ENCODE assay signal across 30 cellular contexts in genomic region chr6:90483956-90484355, GRCh38.
"Had no signal": no experiment of that assay in that cellular context is flagged by ENCODE, and none has a peak within 500 bp of the region (broad histone marks: within the 10 kb centered on the region; RNA-seq: fewer than 3 reads in every experiment).

No MANE protein-coding gene starts in this region.

- H3K4me3 ChIP-seq: adrenal gland, body of pancreas, esophagus squamous epithelium, gastroesophageal sphincter had no signal

- H3K9me3 ChIP-seq: adrenal gland, body of pancreas, esophagus squamous epithelium, gastroesophageal sphincter had no signal

- H3K27me3 ChIP-seq: adrenal gland, body of pancreas, esophagus squamous epithelium, gastroesophageal sphincter had no signal

- ATAC-seq: activated CD4-positive, CD25-positive, alpha-beta regulatory T cell treated with anti-CD3 and anti-CD28 coated beads, Interleukin-2, amount 50 U/mL, for 24 hours; activated CD8-positive, alpha-beta T cell treated with anti-CD3 and anti-CD28 coated beads for 36 hours; body of pancreas; effector memory CD8-positive, alpha-beta T cell; gastroesophageal sphincter; T-helper 17 cell had no signal

- DNase-seq: activated B cell treated with CpG ODN at 0.5 μM for 24 hours; activated CD4-positive, alpha-beta T cell treated with anti-CD3 and anti-CD28 coated beads for 48 hours; activated CD4-positive, alpha-beta T cell treated with anti-CD3 and anti-CD28 coated beads, Interleukin-2, amount 50 U/mL, for 1 hour; activated CD4-positive, alpha-beta T cell treated with anti-CD3 and anti-CD28 coated beads, Interleukin-2, amount 50 U/mL, for 48 hours; activated CD8-positive, alpha-beta memory T cell treated with anti-CD3 and anti-CD28 coated beads for 24 hours; activated CD8-positive, alpha-beta T cell treated with anti-CD3 and anti-CD28 coated beads for 36 hours; activated effector memory CD4-positive, alpha-beta T cell treated with anti-CD3 and anti-CD28 coated beads, Interleukin-2, amount 50 U/mL, for 16 hours; activated naive CD4-positive, alpha-beta T cell treated with anti-CD3 and anti-CD28 coated beads for 36 hours; activated naive CD8-positive, alpha-beta T cell treated with anti-CD3 and anti-CD28 coated beads for 36 hours; activated naive CD8-positive, alpha-beta T cell treated with anti-CD3 and anti-CD28 coated beads, Interleukin-2, amount 50 U/mL, for 24 hours; activated T-cell treated with anti-CD3 and anti-CD28 coated beads, Interleukin-2, amount 50 U/mL, for 1 hour; activated T-cell treated with anti-CD3 and anti-CD28 coated beads, Interleukin-2, amount 50 U/mL, for 48 hours; adrenal gland; amygdala; aorta; body of pancreas; caudate nucleus; cortex of kidney; dermis blood vessel endothelial cell; effector CD4-positive, alpha-beta T cell; effector memory CD8-positive, alpha-beta T cell; erythroblast; esophagus squamous epithelium; foreskin melanocyte; T-helper 1 cell; T-helper 17 cell; T1000; WERI-Rb-1 had no signal

- H3K27ac ChIP-seq: adrenal gland, body of pancreas, esophagus squamous epithelium, gastroesophageal sphincter, WERI-Rb-1 had no signal

- H3K36me3 ChIP-seq: adrenal gland, esophagus squamous epithelium, gastroesophageal sphincter, WERI-Rb-1 had no signal
